ENCODE assay signal across 15 cellular contexts in the genomic region with DNA sequence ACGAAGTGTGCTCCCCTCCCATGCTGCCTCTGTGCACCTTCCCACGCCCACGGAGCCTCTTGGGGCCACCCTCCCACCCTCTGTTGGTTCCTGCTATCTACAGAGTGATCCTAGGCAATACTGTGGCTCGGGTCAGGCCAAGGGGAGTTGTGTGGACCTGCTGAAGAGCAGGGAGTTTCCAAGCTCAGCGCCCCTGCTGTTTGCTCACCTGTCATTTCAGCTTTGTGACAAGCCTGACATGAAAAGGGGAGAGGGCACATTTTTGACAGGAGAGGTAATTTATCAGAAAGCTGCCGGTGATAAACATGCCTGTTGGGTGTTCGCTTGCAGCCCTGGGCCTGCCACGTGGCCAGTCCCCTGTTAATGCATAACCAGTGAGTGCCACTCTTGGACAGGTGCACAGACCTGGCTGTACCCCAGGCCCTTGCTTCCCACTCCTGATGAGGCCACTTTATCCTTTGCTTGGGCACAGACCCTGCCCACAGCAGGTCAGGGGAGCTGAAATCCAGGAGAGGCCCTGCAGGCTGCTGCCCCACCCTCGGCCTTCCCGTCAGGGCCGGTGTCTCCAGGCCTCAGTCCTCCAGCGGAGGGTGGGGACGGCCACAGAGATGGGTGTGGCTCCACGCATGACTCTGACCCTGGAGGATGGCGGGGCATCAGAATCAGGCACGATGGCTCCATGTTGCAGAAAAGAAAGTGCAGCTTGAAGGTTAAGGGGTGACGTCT.
DNase-seq lines count a peak whose midpoint lies in the region; ATAC-seq and TF ChIP-seq lines count a peak whose summit lies in the region.
"Had no signal": no experiment of that assay in that cellular context is flagged by ENCODE, and none has a peak within 500 bp of the region (broad histone marks: within the 10 kb centered on the region; RNA-seq: fewer than 3 reads in every experiment).

No MANE protein-coding gene starts in this region.

- H3K4me3 ChIP-seq in colonic mucosa, result no peak overlapping the region

- no peak for TF ChIP-seq CTCF in colonic mucosa (IDR thresholded peaks at IDR 0.05)

- no peaks in the 10 kb centered on the region for H3K36me3 ChIP-seq in colonic mucosa
- H3K36me3 ChIP-seq: neutrophil had no signal

- intact Hi-C loops in colonic mucosa (cut with DNase I), result no loop called here

- no peaks in the 10 kb centered on the region for H3K9me3 ChIP-seq in colonic mucosa
- H3K9me3 ChIP-seq: neutrophil had no signal

- peak overlapping the region; percentile 51 to 62 for H3K9ac ChIP-seq in colonic mucosa (ENCODE audit: low read depth in 2 of 2, low read length in 2 of 2)

- ATAC-seq in HG02870 (IDR thresholded peaks at IDR 0.05; ENCODE audit: unreplicated experiment), result no peak

- DNase-seq in DMS53 (lab: John Stamatoyannopoulos, UW) (peak; percentile 99), NCI-H1417 treated with DMSO at 0.1 percent for 48 hours (lab: John Stamatoyannopoulos, UW) (peak; percentile 35), colonic mucosa (peak; percentile 90), mucosa of gallbladder (ENCODE audit: low spot score) (peak; percentile 69), amniotic stem cell (lab: John Stamatoyannopoulos, UW) (no peak), AG08396 (ENCODE audit: low spot score) (no peak)
- no peak for DNase-seq in stimulated activated CD4-positive, alpha-beta T cell treated with anti-CD3 and anti-CD28 coated beads, Interleukin-2, amount 100 ng/mL, for 48 hours
- DNase-seq: activated B cell treated with CpG ODN at 0.5 μM for 24 hours; activated effector memory CD4-positive, alpha-beta T cell treated with Interleukin-2 at 50 U/mL for 16 hours; anterior cingulate cortex; GDM1; SIG-M5; T-helper 2 cell had no signal

- H3K27ac ChIP-seq in colonic mucosa, result peak overlapping the region; percentile 88
- H3K27ac ChIP-seq: neutrophil had no signal

- peaks cover 19% of the 10 kb centered on the region for H3K4me1 ChIP-seq in colonic mucosa

- H3K27me3 ChIP-seq in colonic mucosa, result no peaks in the 10 kb centered on the region
- H3K27me3 ChIP-seq: neutrophil had no signal

Comparison
In these comparisons a context has a peak if more than half of its experiments do, and no peak if none do; other contexts are left out.
1. DNase-seq: peak in DMS53 (single experiment), NCI-H1417 treated with DMSO at 0.1 percent for 48 hours (single experiment), colonic mucosa (single experiment) and mucosa of gallbladder (single experiment); none in amniotic stem cell (single experiment), stimulated activated CD4-positive, alpha-beta T cell treated with anti-CD3 and anti-CD28 coated beads, Interleukin-2, amount 100 ng/mL, for 48 hours (0 of 2) and AG08396 (single experiment).